ENCODE assay signal across 1 cellular context in the genomic region with DNA sequence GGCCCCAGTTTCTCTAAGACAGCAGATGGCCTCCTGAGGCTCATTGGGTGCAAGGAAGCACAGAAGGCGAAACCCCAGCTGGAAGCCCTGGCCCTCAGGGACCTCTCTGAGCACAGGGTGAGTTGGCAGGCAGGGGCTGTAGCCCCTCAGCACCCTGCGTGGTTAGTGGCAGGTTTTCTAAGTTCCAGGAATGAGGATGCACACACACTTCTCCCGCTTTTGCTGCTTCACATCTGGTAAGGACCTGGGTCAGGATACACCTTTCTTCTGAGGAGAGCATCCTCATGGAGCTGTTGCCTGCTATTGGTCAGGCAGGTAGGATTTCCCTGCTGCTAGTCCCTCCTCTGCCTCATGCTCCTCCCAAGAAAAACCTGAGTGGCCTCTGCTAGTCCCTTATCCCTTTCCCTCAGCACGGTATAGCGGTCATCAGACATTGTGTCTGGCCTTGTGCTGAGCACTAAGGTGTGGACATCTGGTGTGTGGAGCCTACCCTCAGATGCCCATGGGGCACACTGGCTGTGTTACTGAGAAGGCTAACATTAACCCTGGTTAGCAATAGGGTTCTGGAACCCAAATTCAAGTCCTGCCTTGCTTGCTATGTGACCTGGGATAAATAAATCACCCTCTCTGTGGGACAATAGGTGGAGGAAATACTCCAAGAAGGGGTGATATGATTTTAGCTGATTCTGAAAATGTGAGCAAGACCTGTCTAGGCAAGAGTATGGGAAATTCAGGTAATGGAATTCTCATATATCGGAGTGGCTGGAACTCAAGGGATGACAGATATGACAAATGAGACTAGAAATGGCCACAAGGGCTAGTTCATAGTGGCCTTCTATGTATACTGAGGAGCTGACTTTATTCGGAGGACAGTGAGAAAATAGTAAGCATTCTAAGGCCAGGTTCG.
TF ChIP-seq lines count a peak whose summit lies in the region.

No MANE protein-coding gene starts in this region.

TF ChIP-seq in SK-N-SH, 30 proteins besides CTCF, POLR2A, EP300 and RAD21 (continued from another document):
- TF ChIP-seq, protein P1, sequence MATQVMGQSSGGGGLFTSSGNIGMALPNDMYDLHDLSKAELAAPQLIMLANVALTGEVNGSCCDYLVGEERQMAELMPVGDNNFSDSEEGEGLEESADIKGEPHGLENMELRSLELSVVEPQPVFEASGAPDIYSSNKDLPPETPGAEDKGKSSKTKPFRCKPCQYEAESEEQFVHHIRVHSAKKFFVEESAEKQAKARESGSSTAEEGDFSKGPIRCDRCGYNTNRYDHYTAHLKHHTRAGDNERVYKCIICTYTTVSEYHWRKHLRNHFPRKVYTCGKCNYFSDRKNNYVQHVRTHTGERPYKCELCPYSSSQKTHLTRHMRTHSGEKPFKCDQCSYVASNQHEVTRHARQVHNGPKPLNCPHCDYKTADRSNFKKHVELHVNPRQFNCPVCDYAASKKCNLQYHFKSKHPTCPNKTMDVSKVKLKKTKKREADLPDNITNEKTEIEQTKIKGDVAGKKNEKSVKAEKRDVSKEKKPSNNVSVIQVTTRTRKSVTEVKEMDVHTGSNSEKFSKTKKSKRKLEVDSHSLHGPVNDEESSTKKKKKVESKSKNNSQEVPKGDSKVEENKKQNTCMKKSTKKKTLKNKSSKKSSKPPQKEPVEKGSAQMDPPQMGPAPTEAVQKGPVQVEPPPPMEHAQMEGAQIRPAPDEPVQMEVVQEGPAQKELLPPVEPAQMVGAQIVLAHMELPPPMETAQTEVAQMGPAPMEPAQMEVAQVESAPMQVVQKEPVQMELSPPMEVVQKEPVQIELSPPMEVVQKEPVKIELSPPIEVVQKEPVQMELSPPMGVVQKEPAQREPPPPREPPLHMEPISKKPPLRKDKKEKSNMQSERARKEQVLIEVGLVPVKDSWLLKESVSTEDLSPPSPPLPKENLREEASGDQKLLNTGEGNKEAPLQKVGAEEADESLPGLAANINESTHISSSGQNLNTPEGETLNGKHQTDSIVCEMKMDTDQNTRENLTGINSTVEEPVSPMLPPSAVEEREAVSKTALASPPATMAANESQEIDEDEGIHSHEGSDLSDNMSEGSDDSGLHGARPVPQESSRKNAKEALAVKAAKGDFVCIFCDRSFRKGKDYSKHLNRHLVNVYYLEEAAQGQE (IDR thresholded peaks at IDR 0.05; ENCODE audit: low read depth, low read length), result no peak
- no peak for TF ChIP-seq RCOR1 (IDR thresholded peaks at IDR 0.05; ENCODE audit: low read length)
- TF ChIP-seq JUND (IDR thresholded peaks at IDR 0.05), result no peak
- TF ChIP-seq FOSL2 (IDR thresholded peaks at IDR 0.05; ENCODE audit: borderline replicate concordance, low read depth), result no peak
- no peak for TF ChIP-seq NFIC (IDR thresholded peaks at IDR 0.05; ENCODE audit: borderline replicate concordance)
- TF ChIP-seq, protein P2, sequence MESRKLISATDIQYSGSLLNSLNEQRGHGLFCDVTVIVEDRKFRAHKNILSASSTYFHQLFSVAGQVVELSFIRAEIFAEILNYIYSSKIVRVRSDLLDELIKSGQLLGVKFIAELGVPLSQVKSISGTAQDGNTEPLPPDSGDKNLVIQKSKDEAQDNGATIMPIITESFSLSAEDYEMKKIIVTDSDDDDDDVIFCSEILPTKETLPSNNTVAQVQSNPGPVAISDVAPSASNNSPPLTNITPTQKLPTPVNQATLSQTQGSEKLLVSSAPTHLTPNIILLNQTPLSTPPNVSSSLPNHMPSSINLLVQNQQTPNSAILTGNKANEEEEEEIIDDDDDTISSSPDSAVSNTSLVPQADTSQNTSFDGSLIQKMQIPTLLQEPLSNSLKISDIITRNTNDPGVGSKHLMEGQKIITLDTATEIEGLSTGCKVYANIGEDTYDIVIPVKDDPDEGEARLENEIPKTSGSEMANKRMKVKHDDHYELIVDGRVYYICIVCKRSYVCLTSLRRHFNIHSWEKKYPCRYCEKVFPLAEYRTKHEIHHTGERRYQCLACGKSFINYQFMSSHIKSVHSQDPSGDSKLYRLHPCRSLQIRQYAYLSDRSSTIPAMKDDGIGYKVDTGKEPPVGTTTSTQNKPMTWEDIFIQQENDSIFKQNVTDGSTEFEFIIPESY (IDR thresholded peaks at IDR 0.05; ENCODE audit: borderline replicate concordance, low read depth), result no peak
- no peak for TF ChIP-seq GATA2 (CRISPR knock-in tag; IDR thresholded peaks at IDR 0.05)
- no peak for TF ChIP-seq TEAD4 (IDR thresholded peaks at IDR 0.05; ENCODE audit: borderline replicate concordance, insufficient read depth)
- no peak for TF ChIP-seq USF1 (IDR thresholded peaks at IDR 0.05; ENCODE audit: borderline replicate concordance, low read depth)
- no peak for TF ChIP-seq MXI1 (IDR thresholded peaks at IDR 0.05; ENCODE audit: low read depth, low read length)
- no peak for TF ChIP-seq RFX5 (IDR thresholded peaks at IDR 0.05; ENCODE audit: low read length)
- no peak for TF ChIP-seq FOXM1 (IDR thresholded peaks at IDR 0.05; ENCODE audit: low read depth)
- TF ChIP-seq, protein P3, sequence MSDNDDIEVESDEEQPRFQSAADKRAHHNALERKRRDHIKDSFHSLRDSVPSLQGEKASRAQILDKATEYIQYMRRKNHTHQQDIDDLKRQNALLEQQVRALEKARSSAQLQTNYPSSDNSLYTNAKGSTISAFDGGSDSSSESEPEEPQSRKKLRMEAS (IDR thresholded peaks at IDR 0.05; ENCODE audit: low read depth), result no peak
- no peak for TF ChIP-seq FOXJ3 (CRISPR knock-in tag; IDR thresholded peaks at IDR 0.05)
TF ChIP-seq in SK-N-SH: peak in this region for 0.
